In the genomic region with DNA sequence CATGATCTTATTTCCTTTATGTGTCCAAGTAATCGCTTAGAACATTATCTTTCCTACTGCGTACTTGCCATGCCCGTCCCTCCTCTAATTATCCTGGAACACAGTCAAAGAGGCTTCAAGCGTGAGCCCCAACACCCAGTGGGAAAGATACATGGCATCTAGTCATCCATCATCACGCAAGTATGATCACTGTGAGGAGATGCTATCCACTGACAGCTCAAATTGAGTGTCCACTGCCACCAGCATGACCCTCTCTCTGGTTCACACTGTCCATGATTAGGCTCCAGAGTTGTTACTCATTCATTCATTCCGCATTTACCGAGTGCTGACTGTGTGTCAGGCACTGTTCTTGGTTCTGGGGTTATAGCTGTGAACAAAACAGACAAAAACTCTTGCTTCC, we compare ENCODE assay signal across 1 cellular context.
TF ChIP-seq lines count a peak whose summit lies in the region.

No MANE protein-coding gene starts in this region.

TF ChIP-seq in GM23338, 12 proteins besides CTCF, POLR2A, EP300 and RAD21 (continued from another document):
- TF ChIP-seq, protein P1, sequence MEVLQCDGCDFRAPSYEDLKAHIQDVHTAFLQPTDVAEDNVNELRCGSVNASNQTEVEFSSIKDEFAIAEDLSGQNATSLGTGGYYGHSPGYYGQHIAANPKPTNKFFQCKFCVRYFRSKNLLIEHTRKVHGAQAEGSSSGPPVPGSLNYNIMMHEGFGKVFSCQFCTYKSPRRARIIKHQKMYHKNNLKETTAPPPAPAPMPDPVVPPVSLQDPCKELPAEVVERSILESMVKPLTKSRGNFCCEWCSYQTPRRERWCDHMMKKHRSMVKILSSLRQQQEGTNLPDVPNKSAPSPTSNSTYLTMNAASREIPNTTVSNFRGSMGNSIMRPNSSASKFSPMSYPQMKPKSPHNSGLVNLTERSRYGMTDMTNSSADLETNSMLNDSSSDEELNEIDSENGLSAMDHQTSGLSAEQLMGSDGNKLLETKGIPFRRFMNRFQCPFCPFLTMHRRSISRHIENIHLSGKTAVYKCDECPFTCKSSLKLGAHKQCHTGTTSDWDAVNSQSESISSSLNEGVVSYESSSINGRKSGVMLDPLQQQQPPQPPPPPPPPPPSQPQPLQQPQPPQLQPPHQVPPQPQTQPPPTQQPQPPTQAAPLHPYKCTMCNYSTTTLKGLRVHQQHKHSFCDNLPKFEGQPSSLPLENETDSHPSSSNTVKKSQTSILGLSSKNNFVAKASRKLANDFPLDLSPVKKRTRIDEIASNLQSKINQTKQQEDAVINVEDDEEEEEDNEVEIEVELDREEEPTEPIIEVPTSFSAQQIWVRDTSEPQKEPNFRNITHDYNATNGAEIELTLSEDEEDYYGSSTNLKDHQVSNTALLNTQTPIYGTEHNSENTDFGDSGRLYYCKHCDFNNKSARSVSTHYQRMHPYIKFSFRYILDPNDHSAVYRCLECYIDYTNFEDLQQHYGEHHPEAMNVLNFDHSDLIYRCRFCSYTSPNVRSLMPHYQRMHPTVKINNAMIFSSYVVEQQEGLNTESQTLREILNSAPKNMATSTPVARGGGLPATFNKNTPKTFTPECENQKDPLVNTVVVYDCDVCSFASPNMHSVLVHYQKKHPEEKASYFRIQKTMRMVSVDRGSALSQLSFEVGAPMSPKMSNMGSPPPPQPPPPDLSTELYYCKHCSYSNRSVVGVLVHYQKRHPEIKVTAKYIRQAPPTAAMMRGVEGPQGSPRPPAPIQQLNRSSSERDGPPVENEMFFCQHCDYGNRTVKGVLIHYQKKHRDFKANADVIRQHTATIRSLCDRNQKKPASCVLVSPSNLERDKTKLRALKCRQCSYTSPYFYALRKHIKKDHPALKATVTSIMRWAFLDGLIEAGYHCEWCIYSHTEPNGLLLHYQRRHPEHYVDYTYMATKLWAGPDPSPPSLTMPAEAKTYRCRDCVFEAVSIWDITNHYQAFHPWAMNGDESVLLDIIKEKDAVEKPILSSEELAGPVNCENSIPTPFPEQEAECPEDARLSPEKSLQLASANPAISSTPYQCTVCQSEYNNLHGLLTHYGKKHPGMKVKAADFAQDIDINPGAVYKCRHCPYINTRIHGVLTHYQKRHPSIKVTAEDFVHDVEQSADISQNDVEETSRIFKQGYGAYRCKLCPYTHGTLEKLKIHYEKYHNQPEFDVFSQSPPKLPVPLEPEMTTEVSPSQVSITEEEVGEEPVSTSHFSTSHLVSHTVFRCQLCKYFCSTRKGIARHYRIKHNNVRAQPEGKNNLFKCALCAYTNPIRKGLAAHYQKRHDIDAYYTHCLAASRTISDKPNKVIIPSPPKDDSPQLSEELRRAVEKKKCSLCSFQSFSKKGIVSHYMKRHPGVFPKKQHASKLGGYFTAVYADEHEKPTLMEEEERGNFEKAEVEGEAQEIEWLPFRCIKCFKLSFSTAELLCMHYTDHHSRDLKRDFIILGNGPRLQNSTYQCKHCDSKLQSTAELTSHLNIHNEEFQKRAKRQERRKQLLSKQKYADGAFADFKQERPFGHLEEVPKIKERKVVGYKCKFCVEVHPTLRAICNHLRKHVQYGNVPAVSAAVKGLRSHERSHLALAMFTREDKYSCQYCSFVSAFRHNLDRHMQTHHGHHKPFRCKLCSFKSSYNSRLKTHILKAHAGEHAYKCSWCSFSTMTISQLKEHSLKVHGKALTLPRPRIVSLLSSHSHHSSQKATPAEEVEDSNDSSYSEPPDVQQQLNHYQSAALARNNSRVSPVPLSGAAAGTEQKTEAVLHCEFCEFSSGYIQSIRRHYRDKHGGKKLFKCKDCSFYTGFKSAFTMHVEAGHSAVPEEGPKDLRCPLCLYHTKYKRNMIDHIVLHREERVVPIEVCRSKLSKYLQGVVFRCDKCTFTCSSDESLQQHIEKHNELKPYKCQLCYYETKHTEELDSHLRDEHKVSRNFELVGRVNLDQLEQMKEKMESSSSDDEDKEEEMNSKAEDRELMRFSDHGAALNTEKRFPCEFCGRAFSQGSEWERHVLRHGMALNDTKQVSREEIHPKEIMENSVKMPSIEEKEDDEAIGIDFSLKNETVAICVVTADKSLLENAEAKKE (CRISPR knock-in tag; IDR thresholded peaks at IDR 0.05), result no peak
- TF ChIP-seq EZH2phosphoT487 (IDR thresholded peaks at IDR 0.05; ENCODE audit: unreplicated experiment) (no peak), CREB1 (CRISPR knock-in tag; IDR thresholded peaks at IDR 0.05; ENCODE audit: low read depth) (no peak), ZNF114 (CRISPR knock-in tag; IDR thresholded peaks at IDR 0.05) (no peak), EZH2 (IDR thresholded peaks at IDR 0.05; ENCODE audit: low read depth, unreplicated experiment) (no peak)
- TF ChIP-seq, protein P2, sequence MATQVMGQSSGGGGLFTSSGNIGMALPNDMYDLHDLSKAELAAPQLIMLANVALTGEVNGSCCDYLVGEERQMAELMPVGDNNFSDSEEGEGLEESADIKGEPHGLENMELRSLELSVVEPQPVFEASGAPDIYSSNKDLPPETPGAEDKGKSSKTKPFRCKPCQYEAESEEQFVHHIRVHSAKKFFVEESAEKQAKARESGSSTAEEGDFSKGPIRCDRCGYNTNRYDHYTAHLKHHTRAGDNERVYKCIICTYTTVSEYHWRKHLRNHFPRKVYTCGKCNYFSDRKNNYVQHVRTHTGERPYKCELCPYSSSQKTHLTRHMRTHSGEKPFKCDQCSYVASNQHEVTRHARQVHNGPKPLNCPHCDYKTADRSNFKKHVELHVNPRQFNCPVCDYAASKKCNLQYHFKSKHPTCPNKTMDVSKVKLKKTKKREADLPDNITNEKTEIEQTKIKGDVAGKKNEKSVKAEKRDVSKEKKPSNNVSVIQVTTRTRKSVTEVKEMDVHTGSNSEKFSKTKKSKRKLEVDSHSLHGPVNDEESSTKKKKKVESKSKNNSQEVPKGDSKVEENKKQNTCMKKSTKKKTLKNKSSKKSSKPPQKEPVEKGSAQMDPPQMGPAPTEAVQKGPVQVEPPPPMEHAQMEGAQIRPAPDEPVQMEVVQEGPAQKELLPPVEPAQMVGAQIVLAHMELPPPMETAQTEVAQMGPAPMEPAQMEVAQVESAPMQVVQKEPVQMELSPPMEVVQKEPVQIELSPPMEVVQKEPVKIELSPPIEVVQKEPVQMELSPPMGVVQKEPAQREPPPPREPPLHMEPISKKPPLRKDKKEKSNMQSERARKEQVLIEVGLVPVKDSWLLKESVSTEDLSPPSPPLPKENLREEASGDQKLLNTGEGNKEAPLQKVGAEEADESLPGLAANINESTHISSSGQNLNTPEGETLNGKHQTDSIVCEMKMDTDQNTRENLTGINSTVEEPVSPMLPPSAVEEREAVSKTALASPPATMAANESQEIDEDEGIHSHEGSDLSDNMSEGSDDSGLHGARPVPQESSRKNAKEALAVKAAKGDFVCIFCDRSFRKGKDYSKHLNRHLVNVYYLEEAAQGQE (IDR thresholded peaks at IDR 0.05; ENCODE audit: unreplicated experiment), result no peak
